Comparison of ENCODE assay signal across 26 cellular contexts in the genomic region with DNA sequence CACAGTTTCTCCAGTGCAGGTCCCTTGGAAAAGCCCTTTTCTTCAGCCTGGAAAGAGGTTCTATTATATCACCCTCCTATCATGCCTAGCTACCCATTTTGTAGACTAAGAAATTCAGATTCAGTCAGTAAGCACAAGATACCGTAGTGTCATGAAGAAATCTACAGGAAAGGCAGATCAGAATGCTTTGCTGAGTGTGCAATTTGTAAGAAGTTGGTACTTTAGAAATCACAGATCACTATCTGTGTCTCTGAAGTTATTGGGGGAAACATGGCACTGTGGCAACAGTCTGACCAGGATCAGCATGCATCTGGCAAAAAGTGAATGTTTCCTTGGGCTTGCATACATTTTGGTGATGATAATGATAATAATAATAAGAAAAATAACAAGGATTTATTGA.
DNase-seq lines count a peak whose midpoint lies in the region; ATAC-seq, FAIRE-seq and TF ChIP-seq lines count a peak whose summit lies in the region.
"Had no signal": no experiment of that assay in that cellular context is flagged by ENCODE, and none has a peak within 500 bp of the region (broad histone marks: within the 10 kb centered on the region; RNA-seq: fewer than 3 reads in every experiment).

No MANE protein-coding gene starts in this region.

- TF ChIP-seq CTCF in HepG2 (CRISPR knock-in tag; IDR thresholded peaks at IDR 0.05) = no peak
- TF ChIP-seq CTCF in right lobe of liver (IDR thresholded peaks at IDR 0.05) = no peak
- no peak for TF ChIP-seq CTCF in OCI-LY3 (IDR thresholded peaks at IDR 0.05; ENCODE audit: low read depth, low read length)
- TF ChIP-seq CTCF in H1 (IDR thresholded peaks at IDR 0.05; ENCODE audit: control extremely low read depth in 1 of 3, insufficient read depth in 1 of 3, low read depth in 1 of 3, low read length in 3 of 3) = no peak

- no peak for FAIRE-seq in HepG2 (lab: Jason Lieb, UNC)
- FAIRE-seq in H1 (lab: Jason Lieb, UNC) = no peak
- FAIRE-seq: GM12878, GM12892, GM19239 had no signal

- TF ChIP-seq EP300 in HepG2 (IDR thresholded peaks at IDR 0.05; ENCODE audit: low read depth in 2 of 2, low read length in 2 of 2) (no peak), HepG2 (CRISPR knock-in tag; IDR thresholded peaks at IDR 0.05; ENCODE audit: borderline replicate concordance) (no peak), H1 (IDR thresholded peaks at IDR 0.05; ENCODE audit: borderline replicate concordance in 1 of 2, low read depth in 2 of 2, low read length in 2 of 2) (no peak)

- no peak for TF ChIP-seq RAD21 in HepG2 (CRISPR knock-in tag; IDR thresholded peaks at IDR 0.05)
- TF ChIP-seq RAD21 in H1 (IDR thresholded peaks at IDR 0.05 in 1 of 2, conservative IDR thresholded peaks at IDR 0.05 in 1 of 2; ENCODE audit: low read depth in 2 of 2, low read length in 2 of 2) = no peak

- H3K27me3 ChIP-seq in HepG2 (ENCODE audit: control insufficient read depth in 1 of 2, insufficient read depth in 2 of 2, low read length in 2 of 2) (no peaks in the 10 kb centered on the region), right lobe of liver (no peaks in the 10 kb centered on the region), OCI-LY3 (ENCODE audit: low read depth, low read length) (no peaks in the 10 kb centered on the region), H1 (replicated peaks in 1 of 4; ENCODE audit: control insufficient read depth in 3 of 4, extremely low read depth in 1 of 4, insufficient read depth in 3 of 4, low read length in 3 of 4) (no peaks in the 10 kb centered on the region)
- H3K27me3 ChIP-seq: BE2C, BLaER1 had no signal

- no TSS peak for BruUV-seq in HepG2 (replicated peaks; lab: Mats Ljungman, UMichigan)

- no peaks in the 10 kb centered on the region for H4K20me1 ChIP-seq in HepG2 (ENCODE audit: insufficient read depth, low read length)
- H4K20me1 ChIP-seq in OCI-LY3 (ENCODE audit: insufficient read depth, low read length) = no peaks in the 10 kb centered on the region
- H4K20me1 ChIP-seq in H1 (replicated peaks in 1 of 2; ENCODE audit: control insufficient read depth in 1 of 2, insufficient read depth in 2 of 2, low read length in 2 of 2) = no peaks in the 10 kb centered on the region
- H4K20me1 ChIP-seq: BLaER1 had no signal

- ATAC-seq in HepG2 (no peak), right lobe of liver (no peak)

- 0% methylated on average over 1 of the region's 1 CpG for WGBS in HepG2 (ENCODE audit: low lambda C conversion rate)
- WGBS in right lobe of liver (ENCODE audit: insufficient coverage, low coverage, low lambda C conversion rate, missing lambda C conversion rate) = 69% methylated on average over 1 of the region's 1 CpG
- WGBS in H1 (ENCODE audit: extremely low coverage in 1 of 2, insufficient coverage in 1 of 2, insufficient read length in 1 of 2, insufficient replicate concordance in 2 of 2, low coverage in 1 of 2, low lambda C conversion rate in 2 of 2, missing lambda C conversion rate in 1 of 2), 2 experiments = 84% methylated on average over 1 of the region's 1 CpG; no CpG with 5 or more reads in 1 of the 2 experiments

- H3K9me3 ChIP-seq in HepG2 (ENCODE audit: low read length) = no peaks in the 10 kb centered on the region
- no peaks in the 10 kb centered on the region for H3K9me3 ChIP-seq in right lobe of liver
- no peaks in the 10 kb centered on the region for H3K9me3 ChIP-seq in OCI-LY3 (ENCODE audit: insufficient read depth, low read length)
- H3K9me3 ChIP-seq in H1 (ENCODE audit: insufficient read depth in 2 of 2, low read depth in 1 of 2, low read length in 1 of 2) = no peaks in the 10 kb centered on the region
- H3K9me3 ChIP-seq: BE2C, BLaER1 had no signal

- in situ Hi-C loops in HepG2 (cut with HindIII; ENCODE audit: extremely low pct_ligation_motif_present, low pct_unique_long_range_greater_than_20kb) = no loop called here

- CTCF ChIA-PET in HepG2 (lab: Yijun Ruan, JAX; ENCODE audit: low intra/inter-chr PET ratio, low total read pairs) (no interaction called here), H1 (lab: Charles Lee; ENCODE audit: partially characterized antibody) (no interaction called here)

- no peak overlapping the region for H3K4me2 ChIP-seq in HepG2 (ENCODE audit: low read depth, low read length)
- 0 out of 2 replicates have a peak overlapping the region, but pooled peaks have one; percentile 48 for H3K4me2 ChIP-seq in OCI-LY3 (ENCODE audit: low read length)
- no peak overlapping the region for H3K4me2 ChIP-seq in H1 (ENCODE audit: insufficient read depth in 1 of 2, low read depth in 2 of 2, low read length in 2 of 2)
- H3K4me2 ChIP-seq: BLaER1 had no signal

- no peaks in the 10 kb centered on the region for H3K4me1 ChIP-seq in HepG2 (ENCODE audit: insufficient read depth, low read length)
- H3K4me1 ChIP-seq in right lobe of liver = no peaks in the 10 kb centered on the region
- peaks cover 17% of the 10 kb centered on the region for H3K4me1 ChIP-seq in OCI-LY3 (ENCODE audit: low read length)
- no peaks in the 10 kb centered on the region for H3K4me1 ChIP-seq in H1 (replicated peaks in 1 of 4; ENCODE audit: control insufficient read depth in 3 of 4, insufficient read depth in 4 of 4, low read length in 3 of 4)
- H3K4me1 ChIP-seq: BE2C had no signal

- TF ChIP-seq POLR2A in HepG2 (IDR thresholded peaks at IDR 0.05; ENCODE audit: insufficient read depth in 1 of 2, low read depth in 2 of 2, low read length in 2 of 2) (no peak), right lobe of liver (IDR thresholded peaks at IDR 0.05) (no peak), H1 (IDR thresholded peaks at IDR 0.05; ENCODE audit: control extremely low read depth in 1 of 2, low read depth in 2 of 2, low read length in 2 of 2) (no peak)

- H3K23me2 ChIP-seq in H1 (ENCODE audit: low read depth, low read length) = no peaks in the 10 kb centered on the region

- H3K4me3 ChIP-seq in HepG2 (replicated peaks in 1 of 3; ENCODE audit: insufficient read depth in 1 of 3, low read depth in 2 of 3, low read length in 3 of 3) (no peak overlapping the region), right lobe of liver (no peak overlapping the region), OCI-LY3 (ENCODE audit: low read length) (no peak overlapping the region), H1 (ENCODE audit: extremely low read depth in 1 of 4, insufficient read depth in 2 of 4, low read depth in 3 of 4, low read length in 4 of 4) (no peak overlapping the region)
- H3K4me3 ChIP-seq: BLaER1, GM12878 had no signal

- H2BK15ac ChIP-seq in H1 (ENCODE audit: low read length) = no peak overlapping the region

- no peak overlapping the region for H3K4ac ChIP-seq in H1 (replicated peaks; ENCODE audit: insufficient read length, low read depth, low read length)

- H3K18ac ChIP-seq in H1 (ENCODE audit: extremely low read depth, low read length) = no peak overlapping the region

- no peaks in the 10 kb centered on the region for H3K79me2 ChIP-seq in HepG2 (ENCODE audit: insufficient read depth, low read length)
- no peaks in the 10 kb centered on the region for H3K79me2 ChIP-seq in OCI-LY3 (ENCODE audit: low read length)
- no peaks in the 10 kb centered on the region for H3K79me2 ChIP-seq in H1 (ENCODE audit: control insufficient read depth in 1 of 2, insufficient read depth in 2 of 2, low read length in 2 of 2)

- H4K5ac ChIP-seq in H1 (ENCODE audit: insufficient read length, low read depth, low read length) = no peak overlapping the region

- H2AFZ ChIP-seq in HepG2 (ENCODE audit: low read length) (no peak overlapping the region), OCI-LY3 (ENCODE audit: low read depth, low read length) (no peak overlapping the region), H1 (ENCODE audit: low read length) (no peak overlapping the region)

- H4K8ac ChIP-seq in H1 (ENCODE audit: extremely low read depth, insufficient read depth, low read length) = no peak overlapping the region

- H3K79me1 ChIP-seq in H1 (ENCODE audit: low read depth, low read length) = no peaks in the 10 kb centered on the region

- H3K23ac ChIP-seq in H1 (ENCODE audit: insufficient read length) = no peak overlapping the region

- no peak overlapping the region for H2AK5ac ChIP-seq in H1 (ENCODE audit: low read depth, low read length)

- no peak overlapping the region for H3K14ac ChIP-seq in H1 (ENCODE audit: insufficient read length)

- H2BK5ac ChIP-seq in H1 (ENCODE audit: low read depth, low read length) = no peak overlapping the region

- H2BK120ac ChIP-seq in H1 (replicated peaks; ENCODE audit: low read depth, low read length) = no peak overlapping the region

- H2BK12ac ChIP-seq in H1 (ENCODE audit: low read depth, low read length) = no peak overlapping the region

- POLR2A ChIA-PET in HepG2 (lab: Yijun Ruan, JAX) = no interaction called here
- POLR2A ChIA-PET in H1 (lab: Charles Lee; ENCODE audit: partially characterized antibody) = no interaction called here

- no peaks in the 10 kb centered on the region for H3K36me3 ChIP-seq in HepG2 (replicated peaks in 1 of 2; ENCODE audit: control insufficient read depth in 1 of 2, insufficient read depth in 2 of 2, low read length in 2 of 2)
- H3K36me3 ChIP-seq in right lobe of liver = no peaks in the 10 kb centered on the region
- no peaks in the 10 kb centered on the region for H3K36me3 ChIP-seq in OCI-LY3 (replicated peaks; ENCODE audit: low read depth, low read length)
- H3K36me3 ChIP-seq in H1 (ENCODE audit: control insufficient read depth in 2 of 4, insufficient read depth in 4 of 4, low read length in 3 of 4) = no peaks in the 10 kb centered on the region
- H3K36me3 ChIP-seq: BE2C, BLaER1 had no signal

- intact Hi-C loops in HepG2 (cut with micrococcal nuclease; ENCODE audit: unreplicated experiment) (no loop called here), right lobe of liver (cut with DNase I) (no loop called here)

- no peak overlapping the region for H4K91ac ChIP-seq in H1 (replicated peaks; ENCODE audit: insufficient read length, low read length)

- no peak overlapping the region for H2BK20ac ChIP-seq in H1 (ENCODE audit: low read length)

- no peak overlapping the region for H3K56ac ChIP-seq in H1 (replicated peaks; ENCODE audit: insufficient read length, low read depth, low read length)

- H3K27ac ChIP-seq in HepG2 (ENCODE audit: extremely low read length, insufficient read depth, low read length) (no peak overlapping the region), right lobe of liver (no peak overlapping the region), OCI-LY3 (ENCODE audit: low read length) (no peak overlapping the region), H1 (ENCODE audit: low read depth, low read length) (no peak overlapping the region)
- H3K27ac ChIP-seq: 22Rv1, BLaER1 had no signal

- H3K9ac ChIP-seq in HepG2 (ENCODE audit: insufficient read depth, low read depth, low read length) (no peak overlapping the region), OCI-LY3 (ENCODE audit: low read length) (no peak overlapping the region), H1 (replicated peaks in 1 of 4; ENCODE audit: extremely low read depth in 1 of 4, low read depth in 3 of 4, low read length in 3 of 4) (no peak overlapping the region)
- H3K9ac ChIP-seq: BLaER1 had no signal

- DNase-seq in HepG2 (ENCODE audit: low spot score) = no peak
- no peak for DNase-seq in right lobe of liver
- DNase-seq in H1 (ENCODE audit: low read depth in 1 of 2, low spot score in 2 of 2) = no peak
- DNase-seq in NK-92 (lab: John Stamatoyannopoulos, UW; ENCODE audit: unreplicated experiment) = no peak
- no peak for DNase-seq in UCSD-AML1 (lab: John Stamatoyannopoulos, UW; ENCODE audit: unreplicated experiment)
- no peak for DNase-seq in NCI-H2081 treated with DMSO at 0.1 percent for 48 hours (lab: John Stamatoyannopoulos, UW)
- DNase-seq: ACHN; BE2C; C1 segment of cervical spinal cord; CD4-positive, alpha-beta memory T cell; CD4-positive, CD25-positive, alpha-beta regulatory T cell; CD8-positive, alpha-beta memory T cell; COR-L47; DMS 273 treated with DMSO at 0.1 percent for 48 hours; DMS153; DMS53; DMS79; DND-41; EL; GDM1 had no signal
